In the genomic region with DNA sequence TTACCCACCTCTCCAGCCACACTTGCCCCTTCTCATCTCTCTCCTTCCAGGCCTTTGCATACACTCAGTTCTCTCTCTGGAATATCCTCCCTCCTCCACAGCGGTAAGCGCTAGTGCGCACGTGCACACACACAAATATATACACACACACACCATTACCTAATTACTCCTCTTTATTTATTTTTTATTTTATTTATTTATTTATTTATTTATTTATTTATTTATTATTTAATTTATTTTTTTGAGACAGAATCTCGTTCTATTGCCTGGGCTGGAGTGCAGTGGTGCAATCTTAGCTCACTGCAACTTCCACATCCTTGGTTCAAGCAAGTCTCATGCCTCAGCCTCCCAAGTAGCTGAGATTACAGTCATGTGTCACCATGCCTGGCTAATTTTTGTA, we compare ENCODE assay signal across 36 cellular contexts.
"Had no signal": no experiment of that assay in that cellular context is flagged by ENCODE, and none has a peak within 500 bp of the region (broad histone marks: within the 10 kb centered on the region; RNA-seq: fewer than 3 reads in every experiment).

No MANE protein-coding gene starts in this region.

- H3K27me3 ChIP-seq: MG63 had no signal

- H3K4me3 ChIP-seq: MG63 had no signal

- H3K9ac ChIP-seq: KMS-11 had no signal

- H3K36me3 ChIP-seq: MG63 had no signal

- H3K9me3 ChIP-seq: MG63 had no signal

- H3K4me2 ChIP-seq: KMS-11 had no signal

- DNase-seq: Karpas-422, Kasumi-1, MG63, MM.1S, MV-4-11, NCI-H1048, NCI-H1092, NCI-H1092 treated with DMSO at 0.1 percent for 48 hours, NCI-H1105, NCI-H1105 treated with DMSO at 0.1 percent for 48 hours, NCI-H1417, NCI-H1417 treated with DMSO at 0.1 percent for 48 hours, NCI-H1436, NCI-H1436 treated with DMSO at 0.1 percent for 48 hours, NCI-H146, NCI-H1694, NCI-H1694 treated with DMSO at 0.1 percent for 48 hours, NCI-H187, NCI-H187 treated with DMSO at 0.1 percent for 48 hours, NCI-H1930, NCI-H2029, NCI-H2029 treated with DMSO at 0.1 percent for 48 hours, NCI-H2081, NCI-H2081 treated with DMSO at 0.1 percent for 48 hours, NCI-H2107, NCI-H2171, NCI-H2171 treated with DMSO at 0.1 percent for 48 hours, NCI-H2227 treated with DMSO at 0.1 percent for 48 hours, NCI-H226, NCI-H345, NCI-H446, NCI-H446 treated with DMSO at 0.1 percent for 48 hours, NCI-H510A, NCI-H510A treated with DMSO at 0.1 percent for 48 hours, NCI-H524 had no signal

- H3K27ac ChIP-seq: KMS-11 had no signal
